In genomic region chr5:10301266-10301665, GRCh38 we compare ENCODE assay signal across 13 cellular contexts. TPM values are rescaled to one million over a fixed set of nuclear protein-coding genes. Genes with fewer than 3 reads are reported as not detected.
DNase-seq lines count a peak whose midpoint lies in the region; ATAC-seq and TF ChIP-seq lines count a peak whose summit lies in the region.
"Had no signal": no experiment of that assay in that cellular context is flagged by ENCODE, and none has a peak within 500 bp of the region (broad histone marks: within the 10 kb centered on the region; RNA-seq: fewer than 3 reads in every experiment).

No MANE protein-coding gene starts in this region.

- ATAC-seq in natural killer cell treated with Interleukin-12 subunit alpha and Interleukin-12 subunit beta and Interleukin-15 and Interleukin-18, amount 100 ng/mL, for 72 hours, result no peak
- ATAC-seq: stimulated activated effector memory CD8-positive, alpha-beta T cell treated with anti-CD3 and anti-CD28 coated beads, Interleukin-12 subunit alpha, Interleukin-12 subunit beta, amount 100 ng/mL, for 72 hours had no signal

- DNase-seq in MCF 10A (ENCODE audit: unreplicated experiment), result peak; percentile 66
- DNase-seq in mammary epithelial cell, result no peak
- peak; percentile 34 for DNase-seq in NCI-H446 treated with DMSO at 0.1 percent for 48 hours (lab: John Stamatoyannopoulos, UW)
- peak; percentile 27 for DNase-seq in epithelial cell of esophagus (ENCODE audit: low read depth)
- no peak for DNase-seq in stomach
- DNase-seq in retina, result no peak
- DNase-seq in natural killer cell treated with Interleukin-12 subunit alpha and Interleukin-12 subunit beta and Interleukin-15 and Interleukin-18, amount 100 ng/mL, for 72 hours (ENCODE audit: low spot score), result no peak
- DNase-seq in iPS-NIHi7 (ENCODE audit: extremely low spot score), result no peak
- DNase-seq: activated naive CD4-positive, alpha-beta T cell treated with anti-CD3 and anti-CD28 coated beads, Interleukin-2, amount 50 U/mL, for 16 hours; cerebellar nuclear complex; DMS53 had no signal

- whole genome bisulfite sequencing in mammary epithelial cell (ENCODE audit: low coverage, missing lambda C conversion rate), result 100% methylated on average over 2 of the region's 7 CpGs
- WGBS in stomach, 5 donors, result 26 to 48% (median 41%) methylated on average over 7 of the region's 7 CpGs

- H3K27me3 ChIP-seq in mammary epithelial cell (ENCODE audit: insufficient read depth, low read length) (no peaks in the 10 kb centered on the region), stomach (no peaks in the 10 kb centered on the region)

- BruUV-seq in MCF 10A (replicated peaks; lab: Mats Ljungman, UMichigan) (no TSS peak), mammary epithelial cell (replicated peaks; lab: Mats Ljungman, UMichigan) (no TSS peak)

- peaks cover 13% of the 10 kb centered on the region for H3K4me1 ChIP-seq in mammary epithelial cell (ENCODE audit: insufficient read depth, low read length)
- peaks cover 9 to 43% (median 35%) of the 10 kb centered on the region in 4 donors for H3K4me1 ChIP-seq in stomach

- peaks cover 47% of the 10 kb centered on the region for H3K4me1 Mint-ChIP-seq in MCF 10A (ENCODE audit: insufficient read depth, unreplicated experiment)
- H3K4me1 Mint-ChIP-seq in natural killer cell treated with Interleukin-12 subunit alpha and Interleukin-12 subunit beta and Interleukin-15 and Interleukin-18, amount 100 ng/mL, for 72 hours (ENCODE audit: low read depth in 2 of 2), result no peaks in the 10 kb centered on the region
- H3K4me1 Mint-ChIP-seq: stimulated activated effector memory CD8-positive, alpha-beta T cell treated with anti-CD3 and anti-CD28 coated beads, Interleukin-12 subunit alpha, Interleukin-12 subunit beta, amount 100 ng/mL, for 72 hours had no signal

- dilution Hi-C loops in mammary epithelial cell (cut with HindIII; ENCODE audit: low sequenced_read_pairs), result no loop called here

- H3K9ac ChIP-seq in mammary epithelial cell (ENCODE audit: insufficient read depth, low read length), result no peak overlapping the region

- no peaks in the 10 kb centered on the region for H3K36me3 ChIP-seq in mammary epithelial cell (ENCODE audit: insufficient read depth, low read length)
- peaks cover 0 to 13% (median 0%) of the 10 kb centered on the region in 4 donors for H3K36me3 ChIP-seq in stomach

- no peak overlapping the region for H3K27ac Mint-ChIP-seq in MCF 10A (ENCODE audit: low read depth, unreplicated experiment)
- no peak overlapping the region for H3K27ac Mint-ChIP-seq in natural killer cell treated with Interleukin-12 subunit alpha and Interleukin-12 subunit beta and Interleukin-15 and Interleukin-18, amount 100 ng/mL, for 72 hours
- H3K27ac Mint-ChIP-seq: progenitor cell of endocrine pancreas; stimulated activated effector memory CD8-positive, alpha-beta T cell treated with anti-CD3 and anti-CD28 coated beads, Interleukin-12 subunit alpha, Interleukin-12 subunit beta, amount 100 ng/mL, for 72 hours had no signal

- TF ChIP-seq CTCF in MCF 10A (IDR thresholded peaks at IDR 0.05; ENCODE audit: unreplicated experiment) (no peak), mammary epithelial cell (conservative IDR thresholded peaks at IDR 0.05 in 1 of 2, IDR thresholded peaks at IDR 0.05 in 1 of 2; ENCODE audit: extremely low read depth in 1 of 2, insufficient read depth in 1 of 2, low read depth in 1 of 2, low read length in 2 of 2) (no peak), epithelial cell of esophagus (IDR thresholded peaks at IDR 0.05; ENCODE audit: insufficient read depth, low read depth, low read length, missing control alignments) (no peak), stomach (IDR thresholded peaks at IDR 0.05) (no peak)

- H3K27ac ChIP-seq in mammary epithelial cell (ENCODE audit: insufficient read depth, low read depth, low read length) (no peak overlapping the region), stomach (peak overlapping the region; percentile 72 to 93 (median 80))

- no peak overlapping the region for H3K4me2 ChIP-seq in mammary epithelial cell (ENCODE audit: insufficient read depth, low read depth, low read length)

- intact Hi-C loops in MCF 10A (cut with micrococcal nuclease), result no loop called here
- intact Hi-C loops in mammary epithelial cell (cut with micrococcal nuclease), result no loop called here
- intact Hi-C loops in stomach (cut with DNase I; ENCODE audit: low total_unique reads), result no loop called here

- H4K20me1 ChIP-seq in mammary epithelial cell (ENCODE audit: insufficient read depth, low read length), result no peaks in the 10 kb centered on the region

- H2AFZ ChIP-seq in mammary epithelial cell (ENCODE audit: low read depth, low read length), result no peak overlapping the region

- peaks cover 13% of the 10 kb centered on the region for H3K79me2 ChIP-seq in mammary epithelial cell (ENCODE audit: insufficient read depth, low read length)

- no peak for TF ChIP-seq POLR2A in stomach (IDR thresholded peaks at IDR 0.05)

- H3K9me3 Mint-ChIP-seq in MCF 10A (ENCODE audit: unreplicated experiment), result peaks cover 8% of the 10 kb centered on the region
- H3K9me3 Mint-ChIP-seq in natural killer cell treated with Interleukin-12 subunit alpha and Interleukin-12 subunit beta and Interleukin-15 and Interleukin-18, amount 100 ng/mL, for 72 hours, result no peaks in the 10 kb centered on the region
- H3K9me3 Mint-ChIP-seq: stimulated activated effector memory CD8-positive, alpha-beta T cell treated with anti-CD3 and anti-CD28 coated beads, Interleukin-12 subunit alpha, Interleukin-12 subunit beta, amount 100 ng/mL, for 72 hours had no signal

- no peak for TF ChIP-seq EP300 in stomach (IDR thresholded peaks at IDR 0.05)

- CTCF ChIA-PET in MCF 10A (lab: Yijun Ruan, JAX), result interaction anchor here (1.3 kb wide), 1 partner anchor 17 kb away, joined by 4 read pairs; no protein-coding TSS in a partner anchor
- CTCF ChIA-PET in mammary epithelial cell (lab: Charles Lee; ENCODE audit: low non-redundant PET), result no interaction called here

- H3K9me3 ChIP-seq in mammary epithelial cell (replicated peaks; ENCODE audit: insufficient read depth, low read length), result no peaks in the 10 kb centered on the region
- no peaks in the 10 kb centered on the region for H3K9me3 ChIP-seq in stomach

- H3K4me3 ChIP-seq in mammary epithelial cell (replicated peaks in 1 of 3; ENCODE audit: insufficient read depth in 1 of 3, low read depth in 2 of 3, low read length in 3 of 3), result no peak overlapping the region
- H3K4me3 ChIP-seq in epithelial cell of esophagus (ENCODE audit: low read length), result no peak overlapping the region
- peak overlapping the region in 3 of 4 donors; percentile 14 to 34 (median 24) for H3K4me3 ChIP-seq in stomach

- peaks cover 44% of the 10 kb centered on the region for H3K36me3 Mint-ChIP-seq in MCF 10A (ENCODE audit: insufficient read depth, unreplicated experiment)
- no peaks in the 10 kb centered on the region for H3K36me3 Mint-ChIP-seq in natural killer cell treated with Interleukin-12 subunit alpha and Interleukin-12 subunit beta and Interleukin-15 and Interleukin-18, amount 100 ng/mL, for 72 hours
- H3K36me3 Mint-ChIP-seq: stimulated activated effector memory CD8-positive, alpha-beta T cell treated with anti-CD3 and anti-CD28 coated beads, Interleukin-12 subunit alpha, Interleukin-12 subunit beta, amount 100 ng/mL, for 72 hours had no signal

- H3K27me3 Mint-ChIP-seq in MCF 10A (ENCODE audit: insufficient read depth, unreplicated experiment), result no peaks in the 10 kb centered on the region
- peaks cover 15 to 21% of the 10 kb centered on the region in 2 donors for H3K27me3 Mint-ChIP-seq in natural killer cell treated with Interleukin-12 subunit alpha and Interleukin-12 subunit beta and Interleukin-15 and Interleukin-18, amount 100 ng/mL, for 72 hours
- H3K27me3 Mint-ChIP-seq: progenitor cell of endocrine pancreas had no signal

- in situ Hi-C loops in mammary epithelial cell (cut with MboI; ENCODE audit: low sequenced_read_pairs in 2 of 2), result no loop called here

- POLR2A ChIA-PET in MCF 10A (lab: Yijun Ruan, JAX), result interaction anchor here (0.6 to 4.5 kb wide), 11 partner anchors 8 to 57 kb away, joined by 3 to 40 read pairs (median 6); partner anchors contain the start of gene MARCHF6

- peak overlapping the region; percentile 54 for H3K4me3 Mint-ChIP-seq in MCF 10A (ENCODE audit: unreplicated experiment)
- no peak overlapping the region for H3K4me3 Mint-ChIP-seq in natural killer cell treated with Interleukin-12 subunit alpha and Interleukin-12 subunit beta and Interleukin-15 and Interleukin-18, amount 100 ng/mL, for 72 hours
- H3K4me3 Mint-ChIP-seq: stimulated activated effector memory CD8-positive, alpha-beta T cell treated with anti-CD3 and anti-CD28 coated beads, Interleukin-12 subunit alpha, Interleukin-12 subunit beta, amount 100 ng/mL, for 72 hours had no signal

RNA-seq across cellular contexts. Expression of gene CMBL, which starts 6.4 kb away (rescaled TPM):
- total RNA-seq in MCF 10A (2022) (17.6 and 24.9 TPM in 2 replicates), mammary epithelial cell (10 to 100 TPM in 1 of 2 donors, 1 to 10 TPM in 1; 2.5 to 17.3 TPM), stomach (10 to 100 TPM in 3 of 5 donors, 1 to 10 TPM in 1, not detected in 1; 2.7 to 23.1 (median 16.7) TPM)
- polyA plus RNA-seq in mammary epithelial cell (28.8 TPM), stomach (100 to 1,000 TPM in 1 of 3 donors, 10 to 100 TPM in 2; 19.0 to 153 (median 33.9) TPM)
- polyA minus RNA-seq in mammary epithelial cell, result 37.3 TPM
- total RNA-seq in natural killer cell treated with Interleukin-12 subunit alpha and Interleukin-12 subunit beta and Interleukin-15 and Interleukin-18, amount 100 ng/mL, for 72 hours, result under 1 TPM in 1 of 2 donors, not detected in 1; 0.36 TPM

RNA-seq across cellular contexts. Expression of gene CCT5, which starts 51.2 kb away (rescaled TPM):
- total RNA-seq in MCF 10A (2022), result 220 and 322 TPM in 2 replicates
- total RNA-seq in mammary epithelial cell, result 100 to 1,000 TPM; 270 to 303 TPM
- polyA plus RNA-seq in mammary epithelial cell, result 542 TPM
- polyA minus RNA-seq in mammary epithelial cell, result 413 TPM
- 100 to 1,000 TPM in 3 of 5 donors, 10 to 100 TPM in 2; 18.5 to 201 (median 116) TPM for total RNA-seq in stomach
- polyA plus RNA-seq in stomach, result 100 to 1,000 TPM; 104 to 116 (median 109) TPM
- 100 to 1,000 TPM; 311 to 417 TPM for total RNA-seq in natural killer cell treated with Interleukin-12 subunit alpha and Interleukin-12 subunit beta and Interleukin-15 and Interleukin-18, amount 100 ng/mL, for 72 hours

RNA-seq across cellular contexts. Expression of gene ATPSCKMT, which starts 51.6 kb away (rescaled TPM):
- total RNA-seq in MCF 10A (2022) (14.4 and 15.2 TPM in 2 replicates), mammary epithelial cell (10 to 100 TPM; 15.7 to 19.2 TPM), stomach (10 to 100 TPM in 3 of 5 donors, 1 to 10 TPM in 2; 2.3 to 26.8 (median 20.7) TPM)
- polyA plus RNA-seq in mammary epithelial cell (17.7 TPM), stomach (10 to 100 TPM in 2 of 3 donors, 1 to 10 TPM in 1; 8.1 to 12.0 (median 10.5) TPM)
- 16.3 TPM for polyA minus RNA-seq in mammary epithelial cell
- 10 to 100 TPM; 20.5 to 40.9 TPM for total RNA-seq in natural killer cell treated with Interleukin-12 subunit alpha and Interleukin-12 subunit beta and Interleukin-15 and Interleukin-18, amount 100 ng/mL, for 72 hours

RNA-seq across cellular contexts. Expression of gene MARCHF6, which starts 52.2 kb away (rescaled TPM):
- total RNA-seq in MCF 10A (2022) (118 and 131 TPM in 2 replicates), mammary epithelial cell (100 to 1,000 TPM in 1 of 2 donors, 10 to 100 TPM in 1; 91.0 to 110 TPM), stomach (100 to 1,000 TPM in 4 of 5 donors, 10 to 100 TPM in 1; 58.2 to 384 (median 136) TPM)
- polyA plus RNA-seq in mammary epithelial cell (95.3 TPM), stomach (10 to 100 TPM; 11.8 to 62.8 (median 14.7) TPM)
- polyA minus RNA-seq in mammary epithelial cell, result 123 TPM
- 100 to 1,000 TPM; 114 to 120 TPM for total RNA-seq in natural killer cell treated with Interleukin-12 subunit alpha and Interleukin-12 subunit beta and Interleukin-15 and Interleukin-18, amount 100 ng/mL, for 72 hours

Comparison
In these comparisons a context has a peak if more than half of its experiments do, and no peak if none do; other contexts are left out.
1. DNase-seq: peak in MCF 10A (single experiment), NCI-H446 treated with DMSO at 0.1 percent for 48 hours (single experiment) and epithelial cell of esophagus (single experiment); none in mammary epithelial cell (single experiment), stomach (single experiment), retina (single experiment), natural killer cell treated with Interleukin-12 subunit alpha and Interleukin-12 subunit beta and Interleukin-15 and Interleukin-18, amount 100 ng/mL, for 72 hours (single experiment) and iPS-NIHi7 (single experiment).
2. H3K4me3 ChIP-seq: peak in stomach (3 of 4); none in mammary epithelial cell (0 of 3) and epithelial cell of esophagus (single experiment).